Comparison of ENCODE assay signal across 10 cellular contexts in the genomic region with DNA sequence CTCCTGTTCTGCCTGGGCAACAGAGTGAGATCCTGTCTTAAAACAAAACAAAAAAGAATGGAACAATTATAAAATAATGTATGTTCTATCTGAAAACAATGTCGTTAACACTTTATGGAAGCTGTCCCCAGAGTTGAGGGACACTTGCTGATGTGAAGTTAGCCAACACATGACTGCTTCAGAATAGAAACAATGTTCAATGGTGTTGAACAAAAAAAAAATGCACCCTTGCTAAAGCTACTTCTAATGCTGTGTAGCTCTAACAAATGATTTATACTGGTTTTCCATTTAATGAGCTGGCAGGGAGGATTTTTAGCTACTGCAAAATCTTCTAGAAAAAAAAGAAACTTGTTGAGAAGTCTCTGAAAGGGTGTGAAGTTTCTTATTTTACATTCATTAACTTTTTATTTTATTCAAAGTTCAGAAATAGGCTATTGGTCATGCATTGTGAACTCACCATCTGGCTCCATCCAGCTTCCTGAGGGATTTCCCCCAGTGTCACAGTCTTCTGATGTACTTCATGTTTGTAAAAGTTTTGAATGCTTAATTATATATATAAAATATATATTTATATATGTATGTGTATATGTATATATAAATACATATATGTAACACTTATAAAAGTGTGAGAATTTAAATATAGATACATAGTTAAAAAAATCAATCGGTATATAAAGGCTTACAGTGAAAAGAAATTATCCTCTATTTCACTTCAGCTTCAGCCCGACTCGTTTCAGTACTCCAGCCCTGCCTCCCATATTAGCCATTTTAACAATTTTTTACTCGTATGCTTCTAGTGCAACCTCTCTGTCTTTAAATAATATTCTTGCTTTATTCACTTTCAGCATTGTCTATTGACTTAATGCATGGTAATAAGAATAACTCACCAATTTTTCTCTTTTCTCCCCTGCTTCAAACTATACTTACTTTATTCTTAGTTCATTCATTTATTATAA. TPM values are rescaled to one million over a fixed set of nuclear protein-coding genes. Genes with fewer than 3 reads are reported as not detected.
DNase-seq lines count a peak whose midpoint lies in the region; ATAC-seq and TF ChIP-seq lines count a peak whose summit lies in the region.
"Had no signal": no experiment of that assay in that cellular context is flagged by ENCODE, and none has a peak within 500 bp of the region (broad histone marks: within the 10 kb centered on the region; RNA-seq: fewer than 3 reads in every experiment).

No MANE protein-coding gene starts in this region.

- H3K27me3 Mint-ChIP-seq in memory B cell (no peaks in the 10 kb centered on the region), mesothelial cell of epicardium (ENCODE audit: low read depth) (no peaks in the 10 kb centered on the region)

- H3K4me1 Mint-ChIP-seq in memory B cell = peaks cover 52% of the 10 kb centered on the region
- peaks cover 7% of the 10 kb centered on the region for H3K4me1 Mint-ChIP-seq in mesothelial cell of epicardium

- intact Hi-C loops in cardiac septum (cut with DNase I) = no loop called here

- ATAC-seq in GM18520 (IDR thresholded peaks at IDR 0.05; ENCODE audit: unreplicated experiment) (peak; percentile 65), GM21786 (IDR thresholded peaks at IDR 0.05; ENCODE audit: unreplicated experiment) (peak; percentile 88), HG03439 (IDR thresholded peaks at IDR 0.05; ENCODE audit: unreplicated experiment) (peak; percentile 72), memory B cell (ENCODE audit: low read depth) (peak; percentile 90)
- ATAC-seq: upper lobe of right lung had no signal

- in situ Hi-C loops in ACHN (cut with HindIII; ENCODE audit: low pct_ligation_motif_present, low pct_unique_long_range_greater_than_20kb, low sequenced_read_pairs) = no loop called here

- peaks cover 4% of the 10 kb centered on the region for H3K36me3 Mint-ChIP-seq in memory B cell
- no peaks in the 10 kb centered on the region for H3K36me3 Mint-ChIP-seq in mesothelial cell of epicardium

- peak overlapping the region; percentile 65 for H3K4me3 Mint-ChIP-seq in memory B cell
- no peak overlapping the region for H3K4me3 Mint-ChIP-seq in mesothelial cell of epicardium

- DNase-seq in memory B cell (ENCODE audit: low spot score in 2 of 2) (peak in 1 of 2 donors; percentile 42), ACHN (no peak), NCI-H1436 (lab: John Stamatoyannopoulos, UW) (no peak), cardiac septum (ENCODE audit: low spot score) (no peak), mesothelial cell of epicardium (ENCODE audit: low spot score in 2 of 2, unreplicated experiment in 2 of 2) (no peak)
- DNase-seq: NCI-H2171, upper lobe of right lung had no signal

- TF ChIP-seq CTCF in mesothelial cell of epicardium (IDR thresholded peaks at IDR 0.05; ENCODE audit: unreplicated experiment) = no peak

- H3K9me3 Mint-ChIP-seq in memory B cell (no peaks in the 10 kb centered on the region), mesothelial cell of epicardium (no peaks in the 10 kb centered on the region)

- H3K27ac Mint-ChIP-seq in memory B cell (peak overlapping the region; percentile 83), mesothelial cell of epicardium (no peak overlapping the region)

RNA-seq across cellular contexts. Expression of gene HDAC9, which starts 35.0 kb away (rescaled TPM):
- total RNA-seq in cardiac septum = 87.5 TPM
- total RNA-seq in mesothelial cell of epicardium = 32.2 to 37.4 TPM (median 35.9 TPM) in 3 replicates
